In genomic region chr19:10874019-10874418, GRCh38 we compare ENCODE assay signal across 1 cellular context.
TF ChIP-seq lines count a peak whose summit lies in the region.

No MANE protein-coding gene starts in this region.

TF ChIP-seq in GM12878, 131 proteins besides CTCF, POLR2A, EP300 and RAD21:
- no peak for TF ChIP-seq SMARCA5 (IDR thresholded peaks at IDR 0.05)
- no peak for TF ChIP-seq ZNF207 (IDR thresholded peaks at IDR 0.05; ENCODE audit: borderline replicate concordance)
- no peak for TF ChIP-seq RELA (IDR thresholded peaks at IDR 0.05; ENCODE audit: borderline replicate concordance, partially characterized antibody)
- no peak for TF ChIP-seq RUNX3 (IDR thresholded peaks at IDR 0.05; ENCODE audit: low read length)
- no peak for TF ChIP-seq TBL1XR1 (IDR thresholded peaks at IDR 0.05; ENCODE audit: low read depth, low read length)
- no peak for TF ChIP-seq BCL3 (IDR thresholded peaks at IDR 0.05; ENCODE audit: borderline replicate concordance, insufficient read depth, low read depth, low read length, poor library complexity, severe bottlenecking)
- no peak for TF ChIP-seq NFXL1 (IDR thresholded peaks at IDR 0.05; ENCODE audit: borderline replicate concordance)
- no peak for TF ChIP-seq EGR1 (IDR thresholded peaks at IDR 0.05; ENCODE audit: borderline replicate concordance in 1 of 2, low read depth in 2 of 2, low read length in 2 of 2)
- TF ChIP-seq JUNB (IDR thresholded peaks at IDR 0.05): no peak
- no peak for TF ChIP-seq TAF1 (IDR thresholded peaks at IDR 0.05; ENCODE audit: borderline replicate concordance, low read depth, low read length)
- TF ChIP-seq GABPA (IDR thresholded peaks at IDR 0.05; ENCODE audit: low read depth): no peak
- TF ChIP-seq, protein P1, sequence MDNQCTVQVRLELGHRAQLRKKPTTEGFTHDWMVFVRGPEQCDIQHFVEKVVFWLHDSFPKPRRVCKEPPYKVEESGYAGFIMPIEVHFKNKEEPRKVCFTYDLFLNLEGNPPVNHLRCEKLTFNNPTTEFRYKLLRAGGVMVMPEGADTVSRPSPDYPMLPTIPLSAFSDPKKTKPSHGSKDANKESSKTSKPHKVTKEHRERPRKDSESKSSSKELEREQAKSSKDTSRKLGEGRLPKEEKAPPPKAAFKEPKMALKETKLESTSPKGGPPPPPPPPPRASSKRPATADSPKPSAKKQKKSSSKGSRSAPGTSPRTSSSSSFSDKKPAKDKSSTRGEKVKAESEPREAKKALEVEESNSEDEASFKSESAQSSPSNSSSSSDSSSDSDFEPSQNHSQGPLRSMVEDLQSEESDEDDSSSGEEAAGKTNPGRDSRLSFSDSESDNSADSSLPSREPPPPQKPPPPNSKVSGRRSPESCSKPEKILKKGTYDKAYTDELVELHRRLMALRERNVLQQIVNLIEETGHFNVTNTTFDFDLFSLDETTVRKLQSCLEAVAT (IDR thresholded peaks at IDR 0.05): no peak
- no peak for TF ChIP-seq CHD4 (IDR thresholded peaks at IDR 0.05)
- TF ChIP-seq NBN (IDR thresholded peaks at IDR 0.05): no peak
- TF ChIP-seq, protein P2, sequence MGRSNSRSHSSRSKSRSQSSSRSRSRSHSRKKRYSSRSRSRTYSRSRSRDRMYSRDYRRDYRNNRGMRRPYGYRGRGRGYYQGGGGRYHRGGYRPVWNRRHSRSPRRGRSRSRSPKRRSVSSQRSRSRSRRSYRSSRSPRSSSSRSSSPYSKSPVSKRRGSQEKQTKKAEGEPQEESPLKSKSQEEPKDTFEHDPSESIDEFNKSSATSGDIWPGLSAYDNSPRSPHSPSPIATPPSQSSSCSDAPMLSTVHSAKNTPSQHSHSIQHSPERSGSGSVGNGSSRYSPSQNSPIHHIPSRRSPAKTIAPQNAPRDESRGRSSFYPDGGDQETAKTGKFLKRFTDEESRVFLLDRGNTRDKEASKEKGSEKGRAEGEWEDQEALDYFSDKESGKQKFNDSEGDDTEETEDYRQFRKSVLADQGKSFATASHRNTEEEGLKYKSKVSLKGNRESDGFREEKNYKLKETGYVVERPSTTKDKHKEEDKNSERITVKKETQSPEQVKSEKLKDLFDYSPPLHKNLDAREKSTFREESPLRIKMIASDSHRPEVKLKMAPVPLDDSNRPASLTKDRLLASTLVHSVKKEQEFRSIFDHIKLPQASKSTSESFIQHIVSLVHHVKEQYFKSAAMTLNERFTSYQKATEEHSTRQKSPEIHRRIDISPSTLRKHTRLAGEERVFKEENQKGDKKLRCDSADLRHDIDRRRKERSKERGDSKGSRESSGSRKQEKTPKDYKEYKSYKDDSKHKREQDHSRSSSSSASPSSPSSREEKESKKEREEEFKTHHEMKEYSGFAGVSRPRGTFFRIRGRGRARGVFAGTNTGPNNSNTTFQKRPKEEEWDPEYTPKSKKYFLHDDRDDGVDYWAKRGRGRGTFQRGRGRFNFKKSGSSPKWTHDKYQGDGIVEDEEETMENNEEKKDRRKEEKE (IDR thresholded peaks at IDR 0.05): no peak
